In genomic region chr2:136118819-136119716, GRCh38 we compare ENCODE assay signal across 1 cellular context.
TF ChIP-seq lines count a peak whose summit lies in the region.

No MANE protein-coding gene starts in this region.

TF ChIP-seq in GM12878, 131 proteins besides CTCF, POLR2A, EP300 and RAD21 (continued from another document):
- TF ChIP-seq IRF3 (IDR thresholded peaks at IDR 0.05) (no peak), RUNX3 (IDR thresholded peaks at IDR 0.05; ENCODE audit: low read length) (0 out of 2 replicates have a peak, but pooled peaks have one; percentile 8), KLF5 (IDR thresholded peaks at IDR 0.05; ENCODE audit: partially characterized antibody) (no peak)
